ENCODE assay signal across 1 cellular context in the genomic region with DNA sequence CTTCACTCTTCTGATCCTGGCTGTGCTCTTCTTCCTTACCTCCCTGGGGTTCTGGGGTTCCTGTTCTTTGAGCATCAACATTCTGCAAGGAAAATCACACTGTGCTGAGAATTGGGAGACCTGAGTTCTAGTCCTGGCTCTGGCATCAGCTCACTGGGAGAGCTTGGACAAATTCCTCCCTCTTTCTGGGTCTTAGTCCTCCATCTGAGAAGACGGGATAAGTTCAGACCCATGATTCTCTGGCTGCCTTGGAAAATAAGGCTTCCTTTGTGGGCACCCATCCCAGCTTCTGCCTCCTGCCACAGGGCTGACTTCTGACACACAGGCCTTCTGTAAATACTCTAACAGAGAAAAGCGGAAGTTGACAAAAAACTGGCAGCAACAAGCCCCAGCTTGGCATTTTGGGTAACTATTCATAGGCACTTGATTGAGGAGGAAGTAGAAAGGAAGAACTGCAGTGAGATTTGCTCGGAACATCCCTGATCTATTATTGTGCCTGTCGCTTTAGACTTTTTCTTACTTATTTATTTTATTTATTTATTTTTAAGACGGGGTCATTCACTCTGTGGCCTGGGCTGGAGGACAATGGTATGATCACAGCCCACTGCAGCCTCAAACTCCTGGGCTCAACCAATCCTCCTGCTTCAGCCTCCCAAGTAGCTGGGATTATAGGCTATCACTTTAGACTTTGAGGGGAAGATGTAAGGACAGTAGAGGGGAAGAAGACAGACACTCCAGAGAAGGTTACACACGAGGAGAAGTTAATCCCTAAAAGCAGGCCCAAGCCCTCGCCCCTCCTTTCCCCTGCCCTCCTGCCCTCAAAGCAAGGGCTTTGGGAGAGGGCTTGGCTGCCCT.
TF ChIP-seq lines count a peak whose summit lies in the region.

No MANE protein-coding gene starts in this region.

TF ChIP-seq in HepG2, 621 proteins besides CTCF, POLR2A, EP300 and RAD21 (continued from another document and continues in another):
- TF ChIP-seq, protein P1, sequence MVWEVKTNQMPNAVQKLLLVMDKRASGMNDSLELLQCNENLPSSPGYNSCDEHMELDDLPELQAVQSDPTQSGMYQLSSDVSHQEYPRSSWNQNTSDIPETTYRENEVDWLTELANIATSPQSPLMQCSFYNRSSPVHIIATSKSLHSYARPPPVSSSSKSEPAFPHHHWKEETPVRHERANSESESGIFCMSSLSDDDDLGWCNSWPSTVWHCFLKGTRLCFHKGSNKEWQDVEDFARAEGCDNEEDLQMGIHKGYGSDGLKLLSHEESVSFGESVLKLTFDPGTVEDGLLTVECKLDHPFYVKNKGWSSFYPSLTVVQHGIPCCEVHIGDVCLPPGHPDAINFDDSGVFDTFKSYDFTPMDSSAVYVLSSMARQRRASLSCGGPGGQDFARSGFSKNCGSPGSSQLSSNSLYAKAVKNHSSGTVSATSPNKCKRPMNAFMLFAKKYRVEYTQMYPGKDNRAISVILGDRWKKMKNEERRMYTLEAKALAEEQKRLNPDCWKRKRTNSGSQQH (CRISPR knock-in tag; IDR thresholded peaks at IDR 0.05; ENCODE audit: low read depth): no peak
- TF ChIP-seq GABPB1 (CRISPR knock-in tag; IDR thresholded peaks at IDR 0.05) (peak; percentile 81), ZNF709 (CRISPR knock-in tag; IDR thresholded peaks at IDR 0.05) (no peak), FOXO1 (CRISPR knock-in tag; IDR thresholded peaks at IDR 0.05) (peak; percentile 47; the same call in 1 of the 2 replicates), ZNF460 (CRISPR knock-in tag; IDR thresholded peaks at IDR 0.05; ENCODE audit: borderline replicate concordance) (no peak), ZFYVE20 (CRISPR knock-in tag; IDR thresholded peaks at IDR 0.05; ENCODE audit: borderline replicate concordance, low read depth) (no peak), EED (CRISPR knock-in tag; IDR thresholded peaks at IDR 0.05) (no peak), MATR3 (CRISPR knock-in tag; IDR thresholded peaks at IDR 0.05) (no peak), ZNF556 (CRISPR knock-in tag; IDR thresholded peaks at IDR 0.05; ENCODE audit: borderline replicate concordance) (no peak), IRX3 (CRISPR knock-in tag; IDR thresholded peaks at IDR 0.05; ENCODE audit: borderline replicate concordance, low read depth) (no peak), ZNF841 (CRISPR knock-in tag; IDR thresholded peaks at IDR 0.05; ENCODE audit: borderline replicate concordance) (no peak), ZNF367 (CRISPR knock-in tag; IDR thresholded peaks at IDR 0.05; ENCODE audit: borderline replicate concordance) (no peak), MXD4 (CRISPR knock-in tag; IDR thresholded peaks at IDR 0.05) (no peak), ZNF101 (CRISPR knock-in tag; IDR thresholded peaks at IDR 0.05; ENCODE audit: borderline replicate concordance, low read depth) (no peak), ZNF510 (CRISPR knock-in tag; IDR thresholded peaks at IDR 0.05; ENCODE audit: low read depth) (no peak), RBAK (CRISPR knock-in tag; IDR thresholded peaks at IDR 0.05) (no peak), ZSCAN29 (CRISPR knock-in tag; conservative IDR thresholded peaks at IDR 0.05) (peak; percentile 54; the same call in 1 of the 2 replicates), TBX3 (IDR thresholded peaks at IDR 0.05; ENCODE audit: borderline replicate concordance) (no peak), ZNF24 (IDR thresholded peaks at IDR 0.05) (no peak), SNAPC2 (CRISPR knock-in tag; IDR thresholded peaks at IDR 0.05) (peak; percentile 63; the same call in 1 of the 2 replicates), KLF13 (CRISPR knock-in tag; IDR thresholded peaks at IDR 0.05) (no peak), RARA (CRISPR knock-in tag; IDR thresholded peaks at IDR 0.05) (peak; percentile 51; the same call in 1 of the 2 replicates), ZNF235 (CRISPR knock-in tag; IDR thresholded peaks at IDR 0.05; ENCODE audit: borderline replicate concordance) (no peak), SP4 (CRISPR knock-in tag; IDR thresholded peaks at IDR 0.05) (no peak), DNMT3B (CRISPR knock-in tag; conservative IDR thresholded peaks at IDR 0.05) (peak; percentile 17; the same call in 1 of the 2 replicates), TOPORS (CRISPR knock-in tag; IDR thresholded peaks at IDR 0.05) (no peak), ZNF775 (CRISPR knock-in tag; IDR thresholded peaks at IDR 0.05; ENCODE audit: borderline replicate concordance) (no peak), YEATS4 (CRISPR knock-in tag; IDR thresholded peaks at IDR 0.05; ENCODE audit: borderline replicate concordance) (no peak; the same call in 1 of the 2 replicates), ZNF891 (CRISPR knock-in tag; IDR thresholded peaks at IDR 0.05) (no peak), ZNF746 (CRISPR knock-in tag; IDR thresholded peaks at IDR 0.05) (no peak), MAFF (IDR thresholded peaks at IDR 0.05; ENCODE audit: low read depth, low read length) (peak; percentile 28; the same call in 1 of the 2 replicates), RELA (CRISPR knock-in tag; IDR thresholded peaks at IDR 0.05) (no peak)
- TF ChIP-seq, protein P2, sequence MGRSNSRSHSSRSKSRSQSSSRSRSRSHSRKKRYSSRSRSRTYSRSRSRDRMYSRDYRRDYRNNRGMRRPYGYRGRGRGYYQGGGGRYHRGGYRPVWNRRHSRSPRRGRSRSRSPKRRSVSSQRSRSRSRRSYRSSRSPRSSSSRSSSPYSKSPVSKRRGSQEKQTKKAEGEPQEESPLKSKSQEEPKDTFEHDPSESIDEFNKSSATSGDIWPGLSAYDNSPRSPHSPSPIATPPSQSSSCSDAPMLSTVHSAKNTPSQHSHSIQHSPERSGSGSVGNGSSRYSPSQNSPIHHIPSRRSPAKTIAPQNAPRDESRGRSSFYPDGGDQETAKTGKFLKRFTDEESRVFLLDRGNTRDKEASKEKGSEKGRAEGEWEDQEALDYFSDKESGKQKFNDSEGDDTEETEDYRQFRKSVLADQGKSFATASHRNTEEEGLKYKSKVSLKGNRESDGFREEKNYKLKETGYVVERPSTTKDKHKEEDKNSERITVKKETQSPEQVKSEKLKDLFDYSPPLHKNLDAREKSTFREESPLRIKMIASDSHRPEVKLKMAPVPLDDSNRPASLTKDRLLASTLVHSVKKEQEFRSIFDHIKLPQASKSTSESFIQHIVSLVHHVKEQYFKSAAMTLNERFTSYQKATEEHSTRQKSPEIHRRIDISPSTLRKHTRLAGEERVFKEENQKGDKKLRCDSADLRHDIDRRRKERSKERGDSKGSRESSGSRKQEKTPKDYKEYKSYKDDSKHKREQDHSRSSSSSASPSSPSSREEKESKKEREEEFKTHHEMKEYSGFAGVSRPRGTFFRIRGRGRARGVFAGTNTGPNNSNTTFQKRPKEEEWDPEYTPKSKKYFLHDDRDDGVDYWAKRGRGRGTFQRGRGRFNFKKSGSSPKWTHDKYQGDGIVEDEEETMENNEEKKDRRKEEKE (IDR thresholded peaks at IDR 0.05): no peak
- TF ChIP-seq, protein P3, sequence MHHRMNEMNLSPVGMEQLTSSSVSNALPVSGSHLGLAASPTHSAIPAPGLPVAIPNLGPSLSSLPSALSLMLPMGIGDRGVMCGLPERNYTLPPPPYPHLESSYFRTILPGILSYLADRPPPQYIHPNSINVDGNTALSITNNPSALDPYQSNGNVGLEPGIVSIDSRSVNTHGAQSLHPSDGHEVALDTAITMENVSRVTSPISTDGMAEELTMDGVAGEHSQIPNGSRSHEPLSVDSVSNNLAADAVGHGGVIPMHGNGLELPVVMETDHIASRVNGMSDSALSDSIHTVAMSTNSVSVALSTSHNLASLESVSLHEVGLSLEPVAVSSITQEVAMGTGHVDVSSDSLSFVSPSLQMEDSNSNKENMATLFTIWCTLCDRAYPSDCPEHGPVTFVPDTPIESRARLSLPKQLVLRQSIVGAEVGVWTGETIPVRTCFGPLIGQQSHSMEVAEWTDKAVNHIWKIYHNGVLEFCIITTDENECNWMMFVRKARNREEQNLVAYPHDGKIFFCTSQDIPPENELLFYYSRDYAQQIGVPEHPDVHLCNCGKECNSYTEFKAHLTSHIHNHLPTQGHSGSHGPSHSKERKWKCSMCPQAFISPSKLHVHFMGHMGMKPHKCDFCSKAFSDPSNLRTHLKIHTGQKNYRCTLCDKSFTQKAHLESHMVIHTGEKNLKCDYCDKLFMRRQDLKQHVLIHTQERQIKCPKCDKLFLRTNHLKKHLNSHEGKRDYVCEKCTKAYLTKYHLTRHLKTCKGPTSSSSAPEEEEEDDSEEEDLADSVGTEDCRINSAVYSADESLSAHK (CRISPR knock-in tag; IDR thresholded peaks at IDR 0.05; ENCODE audit: borderline replicate concordance): no peak
- TF ChIP-seq, protein P4, sequence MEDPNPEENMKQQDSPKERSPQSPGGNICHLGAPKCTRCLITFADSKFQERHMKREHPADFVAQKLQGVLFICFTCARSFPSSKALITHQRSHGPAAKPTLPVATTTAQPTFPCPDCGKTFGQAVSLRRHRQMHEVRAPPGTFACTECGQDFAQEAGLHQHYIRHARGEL (CRISPR knock-in tag; IDR thresholded peaks at IDR 0.05): no peak
- TF ChIP-seq, protein P5, sequence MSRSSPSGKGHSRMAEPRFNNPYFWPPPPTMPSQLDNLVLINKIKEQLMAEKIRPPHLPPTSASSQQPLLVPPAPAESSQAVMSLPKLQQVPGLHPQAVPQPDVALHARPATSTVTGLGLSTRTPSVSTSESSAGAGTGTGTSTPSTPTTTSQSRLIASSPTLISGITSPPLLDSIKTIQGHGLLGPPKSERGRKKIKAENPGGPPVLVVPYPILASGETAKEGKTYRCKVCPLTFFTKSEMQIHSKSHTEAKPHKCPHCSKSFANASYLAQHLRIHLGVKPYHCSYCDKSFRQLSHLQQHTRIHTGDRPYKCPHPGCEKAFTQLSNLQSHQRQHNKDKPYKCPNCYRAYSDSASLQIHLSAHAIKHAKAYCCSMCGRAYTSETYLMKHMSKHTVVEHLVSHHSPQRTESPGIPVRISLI (CRISPR knock-in tag; IDR thresholded peaks at IDR 0.05; ENCODE audit: borderline replicate concordance): peak; percentile 74; the same call in 1 of the 2 replicates
- TF ChIP-seq, protein P6, sequence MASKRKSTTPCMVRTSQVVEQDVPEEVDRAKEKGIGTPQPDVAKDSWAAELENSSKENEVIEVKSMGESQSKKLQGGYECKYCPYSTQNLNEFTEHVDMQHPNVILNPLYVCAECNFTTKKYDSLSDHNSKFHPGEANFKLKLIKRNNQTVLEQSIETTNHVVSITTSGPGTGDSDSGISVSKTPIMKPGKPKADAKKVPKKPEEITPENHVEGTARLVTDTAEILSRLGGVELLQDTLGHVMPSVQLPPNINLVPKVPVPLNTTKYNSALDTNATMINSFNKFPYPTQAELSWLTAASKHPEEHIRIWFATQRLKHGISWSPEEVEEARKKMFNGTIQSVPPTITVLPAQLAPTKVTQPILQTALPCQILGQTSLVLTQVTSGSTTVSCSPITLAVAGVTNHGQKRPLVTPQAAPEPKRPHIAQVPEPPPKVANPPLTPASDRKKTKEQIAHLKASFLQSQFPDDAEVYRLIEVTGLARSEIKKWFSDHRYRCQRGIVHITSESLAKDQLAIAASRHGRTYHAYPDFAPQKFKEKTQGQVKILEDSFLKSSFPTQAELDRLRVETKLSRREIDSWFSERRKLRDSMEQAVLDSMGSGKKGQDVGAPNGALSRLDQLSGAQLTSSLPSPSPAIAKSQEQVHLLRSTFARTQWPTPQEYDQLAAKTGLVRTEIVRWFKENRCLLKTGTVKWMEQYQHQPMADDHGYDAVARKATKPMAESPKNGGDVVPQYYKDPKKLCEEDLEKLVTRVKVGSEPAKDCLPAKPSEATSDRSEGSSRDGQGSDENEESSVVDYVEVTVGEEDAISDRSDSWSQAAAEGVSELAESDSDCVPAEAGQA (IDR thresholded peaks at IDR 0.05; ENCODE audit: low read depth): no peak
- TF ChIP-seq, protein P6 (CRISPR knock-in tag; IDR thresholded peaks at IDR 0.05; ENCODE audit: borderline replicate concordance): no peak
- TF ChIP-seq, protein P7, sequence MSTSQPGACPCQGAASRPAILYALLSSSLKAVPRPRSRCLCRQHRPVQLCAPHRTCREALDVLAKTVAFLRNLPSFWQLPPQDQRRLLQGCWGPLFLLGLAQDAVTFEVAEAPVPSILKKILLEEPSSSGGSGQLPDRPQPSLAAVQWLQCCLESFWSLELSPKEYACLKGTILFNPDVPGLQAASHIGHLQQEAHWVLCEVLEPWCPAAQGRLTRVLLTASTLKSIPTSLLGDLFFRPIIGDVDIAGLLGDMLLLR (CRISPR knock-in tag; IDR thresholded peaks at IDR 0.05): no peak
- TF ChIP-seq, protein P8, sequence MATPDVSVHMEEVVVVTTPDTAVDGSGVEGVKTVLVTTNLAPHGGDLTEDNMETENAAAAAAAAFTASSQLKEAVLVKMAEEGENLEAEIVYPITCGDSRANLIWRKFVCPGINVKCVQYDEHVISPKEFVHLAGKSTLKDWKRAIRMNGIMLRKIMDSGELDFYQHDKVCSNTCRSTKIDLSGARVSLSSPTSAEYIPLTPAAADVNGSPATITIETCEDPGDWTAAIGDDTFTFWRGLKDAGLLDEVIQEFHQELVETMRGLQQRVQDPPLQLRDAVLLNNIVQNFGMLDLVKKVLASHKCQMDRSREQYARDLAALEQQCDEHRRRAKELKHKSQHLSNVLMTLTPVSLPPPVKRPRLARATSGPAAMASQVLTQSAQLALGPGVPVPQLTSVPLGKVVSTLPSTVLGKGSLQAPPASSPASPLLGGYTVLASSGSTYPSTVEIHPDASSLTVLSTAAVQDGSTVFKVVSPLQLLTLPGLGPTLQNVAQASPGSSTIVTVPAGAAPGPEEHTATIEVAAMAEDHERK (CRISPR knock-in tag; IDR thresholded peaks at IDR 0.05; ENCODE audit: low read depth): no peak
- TF ChIP-seq, protein P9, sequence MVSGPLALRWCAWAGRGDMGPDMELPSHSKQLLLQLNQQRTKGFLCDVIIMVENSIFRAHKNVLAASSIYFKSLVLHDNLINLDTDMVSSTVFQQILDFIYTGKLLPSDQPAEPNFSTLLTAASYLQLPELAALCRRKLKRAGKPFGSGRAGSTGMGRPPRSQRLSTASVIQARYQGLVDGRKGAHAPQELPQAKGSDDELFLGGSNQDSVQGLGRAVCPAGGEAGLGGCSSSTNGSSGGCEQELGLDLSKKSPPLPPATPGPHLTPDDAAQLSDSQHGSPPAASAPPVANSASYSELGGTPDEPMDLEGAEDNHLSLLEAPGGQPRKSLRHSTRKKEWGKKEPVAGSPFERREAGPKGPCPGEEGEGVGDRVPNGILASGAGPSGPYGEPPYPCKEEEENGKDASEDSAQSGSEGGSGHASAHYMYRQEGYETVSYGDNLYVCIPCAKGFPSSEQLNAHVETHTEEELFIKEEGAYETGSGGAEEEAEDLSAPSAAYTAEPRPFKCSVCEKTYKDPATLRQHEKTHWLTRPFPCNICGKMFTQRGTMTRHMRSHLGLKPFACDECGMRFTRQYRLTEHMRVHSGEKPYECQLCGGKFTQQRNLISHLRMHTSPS (CRISPR knock-in tag; IDR thresholded peaks at IDR 0.05; ENCODE audit: low read depth): peak; percentile 89
